In genomic region chr20:57591289-57592229, GRCh38 we compare ENCODE assay signal across 26 cellular contexts. TPM values are rescaled to one million over a fixed set of nuclear protein-coding genes. Genes with fewer than 3 reads are reported as not detected.
A peak's percentile ranks its signal among the peaks of the same experiment; 100 is the strongest.
DNase-seq lines count a peak whose midpoint lies in the region; ATAC-seq, FAIRE-seq and TF ChIP-seq lines count a peak whose summit lies in the region.
"Had no signal": no experiment of that assay in that cellular context is flagged by ENCODE, and none has a peak within 500 bp of the region (broad histone marks: within the 10 kb centered on the region; RNA-seq: fewer than 3 reads in every experiment).

No MANE protein-coding gene starts in this region.

- CTCF ChIA-PET in HEK293 (lab: Yijun Ruan, JAX): interaction anchor here (0.5 to 7.9 kb wide), 5 partner anchors 9 to 775 kb away, joined by 3 to 124 read pairs (median 3); no protein-coding TSS in a partner anchor

- TF ChIP-seq CTCF in HEK293 (tag by site-specific recombination; IDR thresholded peaks at IDR 0.05) (no peak), kidney (IDR thresholded peaks at IDR 0.05; ENCODE audit: borderline replicate concordance, extremely low read depth, insufficient read depth) (no peak), nephron (IDR thresholded peaks at IDR 0.05; ENCODE audit: unreplicated experiment in 3 of 3) (no peak), type B pancreatic cell (conservative IDR thresholded peaks at IDR 0.05) (no peak)

- H3K36me3 Mint-ChIP-seq in nephron (ENCODE audit: low read depth) (no peaks in the 10 kb centered on the region), type B pancreatic cell (no peaks in the 10 kb centered on the region)
- H3K36me3 Mint-ChIP-seq: CD8-positive, alpha-beta T cell had no signal

- H3K9me3 Mint-ChIP-seq in nephron (peaks cover 8% of the 10 kb centered on the region), type B pancreatic cell (no peaks in the 10 kb centered on the region)

- no peak for ATAC-seq in HG03097 (IDR thresholded peaks at IDR 0.05; ENCODE audit: low FRiP score, unreplicated experiment)
- ATAC-seq: CD8-positive, alpha-beta T cell had no signal

- H3K27ac Mint-ChIP-seq in nephron (peak overlapping the region in 2 of 3 experiments; percentile 10 to 14), type B pancreatic cell (peak overlapping the region; percentile 60)
- H3K27ac Mint-ChIP-seq: CD8-positive, alpha-beta T cell had no signal

- H3K27ac ChIP-seq in HEK293 (ENCODE audit: extremely low read depth, low read depth, low read length) (no peak overlapping the region), kidney (ENCODE audit: low read depth in 2 of 2, low read length in 2 of 2) (peak overlapping the region; percentile 91 to 96)
- H3K27ac ChIP-seq: C4-2B, GM23248, PC-9 had no signal

- no peak overlapping the region for H3K4me3 ChIP-seq in HEK293 (ENCODE audit: low read depth, low read length)
- H3K4me3 ChIP-seq in kidney (ENCODE audit: low read length in 2 of 2): no peak overlapping the region
- H3K4me3 ChIP-seq: GM23248, PC-9 had no signal

- H3K4me3 Mint-ChIP-seq in nephron (no peak overlapping the region), type B pancreatic cell (no peak overlapping the region)
- H3K4me3 Mint-ChIP-seq: CD8-positive, alpha-beta T cell had no signal

- intact Hi-C loops in kidney (cut with DNase I): no loop called here
- intact Hi-C loops in head of caudate nucleus (cut with DNase I): loop anchor here (10.0 kb wide), 1 partner anchor 217 kb away; no protein-coding TSS in a partner anchor

- no peaks in the 10 kb centered on the region for H3K9me3 ChIP-seq in HEK293 (ENCODE audit: control insufficient read depth, insufficient read depth, low read depth, low read length)
- peaks cover 0 to 3% of the 10 kb centered on the region in 2 donors for H3K9me3 ChIP-seq in kidney (ENCODE audit: control insufficient read depth in 1 of 2, low read length in 2 of 2)

- peaks cover 13% of the 10 kb centered on the region for H3K27me3 Mint-ChIP-seq in nephron (ENCODE audit: low read depth)
- H3K27me3 Mint-ChIP-seq in type B pancreatic cell: peaks cover 24% of the 10 kb centered on the region

- H3K4me1 Mint-ChIP-seq in nephron (peaks cover 11% of the 10 kb centered on the region), type B pancreatic cell (ENCODE audit: unreplicated experiment) (peaks cover 17% of the 10 kb centered on the region)

- H3K9ac ChIP-seq in kidney (ENCODE audit: low read length in 2 of 2): peak overlapping the region in 1 of 2 donors; percentile 57
- H3K9ac ChIP-seq: GM23248 had no signal

- H3K36me3 ChIP-seq in HEK293 (ENCODE audit: control insufficient read depth in 2 of 2, insufficient read depth in 1 of 2, low read length in 2 of 2) (no peaks in the 10 kb centered on the region), kidney (ENCODE audit: control insufficient read depth in 1 of 2, insufficient read depth in 2 of 2, low read length in 2 of 2) (no peaks in the 10 kb centered on the region)

- peak; percentile 64 for DNase-seq in kidney
- DNase-seq in type B pancreatic cell (ENCODE audit: extremely low spot score, unreplicated experiment): no peak
- DNase-seq in OCI-M2 (lab: John Stamatoyannopoulos, UW; ENCODE audit: unreplicated experiment): no peak
- no peak for DNase-seq in head of caudate nucleus
- DNase-seq: Caco-2; CD8-positive, alpha-beta T cell; GM23248; HCEC 1CT; KG1; NCI-H1048; NCI-H1417; NCI-H1694; NCI-H2029 treated with DMSO at 0.1 percent for 48 hours; NCI-H446 treated with DMSO at 0.1 percent for 48 hours; NCI-H526; NCI-H82; NK-92 treated with Interleukin-12 subunit alpha and Interleukin-12 subunit beta, amount 100 ng/mL, for 24 hours; PC-9; RPMI8226; SHP77 had no signal

- no peak for FAIRE-seq in kidney (lab: Jason Lieb, UNC)
- FAIRE-seq: G401.6 had no signal

- H3K4me1 ChIP-seq in HEK293 (ENCODE audit: control insufficient read depth, insufficient read depth, low read length): no peaks in the 10 kb centered on the region
- peaks cover 34 to 39% of the 10 kb centered on the region in 2 donors for H3K4me1 ChIP-seq in kidney (ENCODE audit: control insufficient read depth in 1 of 2, insufficient read depth in 1 of 2, low read depth in 1 of 2, low read length in 2 of 2)

- POLR2A ChIA-PET in HEK293 (lab: Yijun Ruan, JAX): no interaction called here

TF ChIP-seq in HEK293, 187 proteins besides CTCF, POLR2A, EP300 and RAD21:
- no peak for TF ChIP-seq ZBTB26 (tag by site-specific recombination; optimal IDR thresholded peaks at IDR 0.05)
- peak; percentile 81 for TF ChIP-seq ZNF16 (tag by site-specific recombination; IDR thresholded peaks at IDR 0.05; ENCODE audit: low read depth)
- TF ChIP-seq ZNF513 (tag by site-specific recombination; IDR thresholded peaks at IDR 0.05): 0 out of 2 replicates have a peak, but pooled peaks have one; percentile 28
- TF ChIP-seq KLF17 (tag by site-specific recombination; IDR thresholded peaks at IDR 0.05): no peak
- TF ChIP-seq ZNF18 (tag by site-specific recombination; IDR thresholded peaks at IDR 0.05): no peak
- TF ChIP-seq ZNF664 (tag by site-specific recombination; IDR thresholded peaks at IDR 0.05): no peak

RNA-seq across cellular contexts. Expression of gene ZBP1, which starts 28.7 kb away (rescaled TPM):
- total RNA-seq in kidney (3.7 TPM), type B pancreatic cell (ENCODE audit: low replicate concordance) (not detected in 2 replicates)
- not detected for polyA plus RNA-seq in kidney (ENCODE audit: insufficient read depth, low read depth, low replicate concordance)
- total RNA-seq: A673, Caco-2, GM23248, PC-9 had no signal
- polyA plus RNA-seq: GM23248 had no signal

RNA-seq across cellular contexts. Expression of gene PCK1, which starts 30.6 kb away (rescaled TPM):
- total RNA-seq in kidney (29.7 TPM), type B pancreatic cell (ENCODE audit: low replicate concordance) (2.3 and 4.7 TPM in 2 replicates)
- polyA plus RNA-seq in kidney (ENCODE audit: insufficient read depth, low read depth, low replicate concordance): 551 TPM
- total RNA-seq: A673; Caco-2; CD8-positive, alpha-beta T cell; GM23248; PC-9 had no signal
- polyA plus RNA-seq: GM23248 had no signal
